In genomic region chr1:71640131-71640530, GRCh38 we compare ENCODE assay signal across 14 cellular contexts.
A peak's percentile ranks its signal among the peaks of the same experiment; 100 is the strongest.
DNase-seq lines count a peak whose midpoint lies in the region; ATAC-seq and TF ChIP-seq lines count a peak whose summit lies in the region.
"Had no signal": no experiment of that assay in that cellular context is flagged by ENCODE, and none has a peak within 500 bp of the region (broad histone marks: within the 10 kb centered on the region; RNA-seq: fewer than 3 reads in every experiment).

No MANE protein-coding gene starts in this region.

- H3K9me3 ChIP-seq in IMR-90 (ENCODE audit: control insufficient read depth, insufficient read depth, low read length), result peaks cover 1% of the 10 kb centered on the region; the same call in 1 of the 2 replicates
- H3K9me3 ChIP-seq in endodermal cell (ENCODE audit: control insufficient read depth, low read length), result no peaks in the 10 kb centered on the region

- H2BK15ac ChIP-seq in IMR-90 (ENCODE audit: low read depth, low read length), result no peak overlapping the region; the same call in 2 of the 3 replicates

- CTCF ChIA-PET in IMR-90 (lab: Yijun Ruan, JAX), result no interaction called here

- no peak for TF ChIP-seq RAD21 in IMR-90 (IDR thresholded peaks at IDR 0.05; ENCODE audit: low read length)

- intact Hi-C loops in IMR-90 (cut with micrococcal nuclease) (no loop called here), left cardiac atrium (cut with DNase I) (no loop called here), sciatic nerve (cut with DNase I) (no loop called here)

- TF ChIP-seq CTCF in IMR-90 (conservative IDR thresholded peaks at IDR 0.05; ENCODE audit: low read depth, low read length) (no peak), endodermal cell (conservative IDR thresholded peaks at IDR 0.05) (no peak)

- no peak overlapping the region for H2BK5ac ChIP-seq in IMR-90 (ENCODE audit: low read depth, low read length, poor library complexity, severe bottlenecking)

- H3K23ac ChIP-seq in IMR-90 (ENCODE audit: low read depth, low read length), result no peak overlapping the region

- H3K4me1 ChIP-seq in IMR-90 (ENCODE audit: control insufficient read depth, insufficient read depth, low read length) (0 out of 2 replicates have a peak, but pooled peaks cover 1% of the 10 kb centered on the region), endodermal cell (ENCODE audit: control insufficient read depth, insufficient read depth, low read length) (no peaks in the 10 kb centered on the region)

- in situ Hi-C loops in IMR-90 (cut with MboI; ENCODE audit: low sequenced_read_pairs), result no loop called here

- no peak overlapping the region for H2BK20ac ChIP-seq in IMR-90 (ENCODE audit: low read depth, low read length)

- H3K4me3 ChIP-seq in IMR-90 (ENCODE audit: insufficient read depth, low read depth, low read length) (no peak overlapping the region), endodermal cell (ENCODE audit: low read length) (no peak overlapping the region)

- H3K4ac ChIP-seq in IMR-90 (ENCODE audit: low read depth, low read length), result no peak overlapping the region

- POLR2A ChIA-PET in IMR-90 (lab: Charles Lee; ENCODE audit: unreplicated experiment), result no interaction called here

- 100% methylated on average over 1 of the region's 4 CpGs; no CpG with 5 or more reads in 1 of the 2 experiments for WGBS in IMR-90 (ENCODE audit: extremely low coverage in 2 of 2, insufficient read length in 1 of 2), 2 experiments
- 88 to 92% methylated on average over 2 to 4 of the region's 4 CpGs for WGBS in endodermal cell (ENCODE audit: insufficient coverage in 1 of 2, insufficient read length in 1 of 2), 2 experiments

- peak overlapping the region; percentile 15 for H3K27ac Mint-ChIP-seq in endodermal cell
- H3K27ac Mint-ChIP-seq: B cell; CD4-positive, alpha-beta T cell had no signal

- H2AK9ac ChIP-seq in IMR-90 (replicated peaks; ENCODE audit: low read depth, low read length, poor library complexity), result no peak overlapping the region

- no peaks in the 10 kb centered on the region for H3K36me3 Mint-ChIP-seq in endodermal cell (ENCODE audit: low read depth)

- no peaks in the 10 kb centered on the region for H3K27me3 ChIP-seq in IMR-90 (ENCODE audit: control insufficient read depth, insufficient read depth, low read length)
- no peaks in the 10 kb centered on the region for H3K27me3 ChIP-seq in endodermal cell (ENCODE audit: control insufficient read depth, insufficient read depth, low read length, poor library complexity, severe bottlenecking)

- no peak overlapping the region for H3K14ac ChIP-seq in IMR-90 (replicated peaks; ENCODE audit: low read depth, low read length)

- H4K20me1 ChIP-seq in IMR-90 (ENCODE audit: insufficient read depth, low read length), result no peaks in the 10 kb centered on the region

- no peak overlapping the region for H3K27ac ChIP-seq in IMR-90 (ENCODE audit: insufficient read depth, low read length)
- no peak overlapping the region for H3K27ac ChIP-seq in endodermal cell (ENCODE audit: low read depth, low read length)

- DNase-seq in IMR-90 (no peak), endodermal cell (no peak), left cardiac atrium (no peak), sciatic nerve (ENCODE audit: low spot score) (no peak)
- no peak for DNase-seq in stimulated activated CD4-positive, alpha-beta T cell treated with anti-CD3 and anti-CD28 coated beads, Interleukin-4, amount 100 ng/mL, for 1 hour
- no peak for DNase-seq in stimulated activated CD4-positive, alpha-beta T cell treated with anti-CD3 and anti-CD28 coated beads, Interleukin-12 subunit alpha, Interleukin-12 subunit beta, amount 100 ng/mL, for 4 hours
- DNase-seq: CD4-positive, alpha-beta T cell; DMS79 treated with DMSO at 0.1 percent for 48 hours; KG1; NCI-H1092; NCI-H187; NCI-H446 had no signal

- H3K79me1 ChIP-seq in IMR-90 (ENCODE audit: low read depth in 1 of 2, low read length in 2 of 2), result no peaks in the 10 kb centered on the region; a peak in 1 of 4 replicates

- BruUV-seq in IMR-90 (replicated peaks; lab: Mats Ljungman, UMichigan), result no TSS peak

- H3K18ac ChIP-seq in IMR-90 (ENCODE audit: low read depth, low read length), result peak overlapping the region; percentile 48

- dilution Hi-C loops in IMR-90 (cut with HindIII; ENCODE audit: low sequenced_read_pairs, unreplicated experiment), result no loop called here

- H3K27me3 Mint-ChIP-seq in endodermal cell (ENCODE audit: insufficient read depth), result no peaks in the 10 kb centered on the region
- H3K27me3 Mint-ChIP-seq: B cell; CD4-positive, alpha-beta T cell had no signal

- H4K8ac ChIP-seq in IMR-90 (ENCODE audit: low read depth in 2 of 2, low read length in 2 of 2), result no peak overlapping the region; a peak in 1 of 4 replicates

- no peak overlapping the region for H3K4me2 ChIP-seq in IMR-90 (ENCODE audit: low read depth, low read length)

- no peak overlapping the region for H3K4me3 Mint-ChIP-seq in endodermal cell
- H3K4me3 Mint-ChIP-seq: B cell; CD4-positive, alpha-beta T cell had no signal

- H3K9ac ChIP-seq in IMR-90 (ENCODE audit: low read depth, low read length), result no peak overlapping the region
- no peak overlapping the region for H3K9ac ChIP-seq in endodermal cell (ENCODE audit: extremely low read depth, low read length, poor library complexity, severe bottlenecking)

- H2AFZ ChIP-seq in IMR-90 (replicated peaks; ENCODE audit: low read length, poor library complexity), result no peak overlapping the region

- no peak overlapping the region for H2BK120ac ChIP-seq in IMR-90 (ENCODE audit: low read depth, low read length)

- H4K5ac ChIP-seq in IMR-90 (ENCODE audit: low read depth, low read length), result no peak overlapping the region

- no peak for ATAC-seq in IMR-90 (ENCODE audit: low read depth)
- peak; percentile 42 to 81 for ATAC-seq in left cardiac atrium
- ATAC-seq in sciatic nerve, result peak; percentile 96
- ATAC-seq in GM18498 (IDR thresholded peaks at IDR 0.05; ENCODE audit: unreplicated experiment), result no peak

- no peak overlapping the region; the same call in 1 of the 2 replicates for H2AK5ac ChIP-seq in IMR-90 (ENCODE audit: low read depth, low read length)

- H3K56ac ChIP-seq in IMR-90 (ENCODE audit: extremely low read depth, insufficient read depth, low read length), result no peak overlapping the region

- H3K4me1 Mint-ChIP-seq in endodermal cell, result peaks cover 5% of the 10 kb centered on the region
- H3K4me1 Mint-ChIP-seq: B cell had no signal

- H3K9me3 Mint-ChIP-seq in endodermal cell, result no peaks in the 10 kb centered on the region
- H3K9me3 Mint-ChIP-seq: CD4-positive, alpha-beta T cell had no signal

- no peak for TF ChIP-seq POLR2A in IMR-90 (IDR thresholded peaks at IDR 0.05; ENCODE audit: low read depth, low read length)

- no peaks in the 10 kb centered on the region for H3K9me1 ChIP-seq in IMR-90 (ENCODE audit: insufficient read depth, low read length)

- no peak overlapping the region for H4K91ac ChIP-seq in IMR-90 (ENCODE audit: insufficient read depth, low read depth, low read length)

- no peaks in the 10 kb centered on the region for H3K36me3 ChIP-seq in IMR-90 (ENCODE audit: control insufficient read depth, insufficient read depth, low read length)
- H3K36me3 ChIP-seq in endodermal cell (ENCODE audit: control insufficient read depth, insufficient read depth, low read length), result no peaks in the 10 kb centered on the region

TF ChIP-seq in IMR-90, 13 proteins besides CTCF, POLR2A, EP300 and RAD21:
- TF ChIP-seq RFX5 (IDR thresholded peaks at IDR 0.05; ENCODE audit: low read depth, low read length) (no peak), SMC3 (IDR thresholded peaks at IDR 0.05; ENCODE audit: low read depth, low read length) (no peak)

Comparison
In these comparisons a context has a peak if more than half of its experiments do, and no peak if none do; other contexts are left out.
1. ATAC-seq: peak in left cardiac atrium (2 of 2) and sciatic nerve (single experiment); none in IMR-90 (single experiment) and GM18498 (single experiment).